Comparison of ENCODE assay signal across 17 cellular contexts in genomic region chr20:9059931-9060330, GRCh38. TPM values are rescaled to one million over a fixed set of nuclear protein-coding genes. Genes with fewer than 3 reads are reported as not detected.
DNase-seq lines count a peak whose midpoint lies in the region; ATAC-seq and TF ChIP-seq lines count a peak whose summit lies in the region.
"Had no signal": no experiment of that assay in that cellular context is flagged by ENCODE, and none has a peak within 500 bp of the region (broad histone marks: within the 10 kb centered on the region; RNA-seq: fewer than 3 reads in every experiment).

No MANE protein-coding gene starts in this region.

- peak overlapping the region; percentile 22; the same call in 1 of the 2 replicates for H3K18ac ChIP-seq in IMR-90 (ENCODE audit: low read depth, low read length)

- no peak overlapping the region for H3K56ac ChIP-seq in IMR-90 (ENCODE audit: extremely low read depth, insufficient read depth, low read length)

- H3K4ac ChIP-seq in IMR-90 (ENCODE audit: low read depth, low read length): peak overlapping the region; percentile 45

- H4K91ac ChIP-seq in IMR-90 (ENCODE audit: insufficient read depth, low read depth, low read length): no peak overlapping the region

- no peak overlapping the region for H3K4me2 ChIP-seq in IMR-90 (ENCODE audit: low read depth, low read length)
- H3K4me2 ChIP-seq: GM23338 had no signal

- POLR2A ChIA-PET in IMR-90 (lab: Charles Lee; ENCODE audit: unreplicated experiment): no interaction called here

- TF ChIP-seq CTCF in AG10803 (conservative IDR thresholded peaks at IDR 0.05; ENCODE audit: low read length) (no peak), IMR-90 (conservative IDR thresholded peaks at IDR 0.05; ENCODE audit: low read depth, low read length) (no peak), fibroblast of the aortic adventitia (IDR thresholded peaks at IDR 0.05; ENCODE audit: insufficient read depth, low read length) (no peak), GM13977 (IDR thresholded peaks at IDR 0.05; ENCODE audit: extremely low read depth, insufficient read depth, missing control alignments) (no peak)

- H2BK15ac ChIP-seq in IMR-90 (ENCODE audit: low read depth, low read length): peak overlapping the region; percentile 60; the same call in 2 of the 3 replicates

- peak overlapping the region; percentile 47; the same call in 1 of the 2 replicates for H2BK120ac ChIP-seq in IMR-90 (ENCODE audit: low read depth, low read length)

- H3K23ac ChIP-seq in IMR-90 (ENCODE audit: low read depth, low read length): 0 out of 2 replicates have a peak overlapping the region, but pooled peaks have one; percentile 50

- no peak overlapping the region for H3K27ac ChIP-seq in IMR-90 (ENCODE audit: insufficient read depth, low read length)
- H3K27ac ChIP-seq: spleen had no signal

- H3K27me3 ChIP-seq in IMR-90 (ENCODE audit: control insufficient read depth, insufficient read depth, low read length): no peaks in the 10 kb centered on the region
- no peaks in the 10 kb centered on the region for H3K27me3 ChIP-seq in adipocyte (replicated peaks; ENCODE audit: control insufficient read depth, insufficient read depth, low read length)
- H3K27me3 ChIP-seq: spleen had no signal

- H2AFZ ChIP-seq in IMR-90 (replicated peaks; ENCODE audit: low read length, poor library complexity): no peak overlapping the region
- H2AFZ ChIP-seq: GM23338 had no signal

- intact Hi-C loops in IMR-90 (cut with micrococcal nuclease): no loop called here

- peak overlapping the region in 1 of 2 experiments; percentile 37; a peak in 1 of 4 replicates for H4K8ac ChIP-seq in IMR-90 (ENCODE audit: low read depth in 2 of 2, low read length in 2 of 2)

- H4K5ac ChIP-seq in IMR-90 (ENCODE audit: low read depth, low read length): no peak overlapping the region

- CTCF ChIA-PET in IMR-90 (lab: Yijun Ruan, JAX): no interaction called here

- peak; percentile 74 for ATAC-seq in IMR-90 (ENCODE audit: low read depth)
- ATAC-seq: activated naive CD4-positive, alpha-beta T cell treated with anti-CD3 and anti-CD28 coated beads, Interleukin-2, amount 50 U/mL, for 72 hours; GM23338; HepG2; Panc1 had no signal

- in situ Hi-C loops in IMR-90 (cut with MboI; ENCODE audit: low sequenced_read_pairs) (no loop called here), GM13977 (cut with MboI; ENCODE audit: low pct_unique_long_range_greater_than_20kb, low sequenced_read_pairs, unreplicated experiment) (no loop called here)

- no peaks in the 10 kb centered on the region for H3K36me3 ChIP-seq in IMR-90 (ENCODE audit: control insufficient read depth, insufficient read depth, low read length)
- no peaks in the 10 kb centered on the region for H3K36me3 ChIP-seq in adipocyte (ENCODE audit: control insufficient read depth, insufficient read depth, low read length, severe bottlenecking)
- H3K36me3 ChIP-seq: spleen had no signal

- no peak overlapping the region for H2AK9ac ChIP-seq in IMR-90 (replicated peaks; ENCODE audit: low read depth, low read length, poor library complexity)

- H4K20me1 ChIP-seq in IMR-90 (ENCODE audit: insufficient read depth, low read length): no peaks in the 10 kb centered on the region

- H3K9me1 ChIP-seq in IMR-90 (ENCODE audit: insufficient read depth, low read length): 0 out of 2 replicates have a peak, but pooled peaks cover 7% of the 10 kb centered on the region

- H2BK5ac ChIP-seq in IMR-90 (ENCODE audit: low read depth, low read length, poor library complexity, severe bottlenecking): peak overlapping the region; percentile 66

- peak overlapping the region; percentile 14; the same call in 1 of the 2 replicates for H3K14ac ChIP-seq in IMR-90 (replicated peaks; ENCODE audit: low read depth, low read length)

- TF ChIP-seq POLR2A in IMR-90 (IDR thresholded peaks at IDR 0.05; ENCODE audit: low read depth, low read length): no peak

- H2BK20ac ChIP-seq in IMR-90 (ENCODE audit: low read depth, low read length): no peak overlapping the region; the same call in 1 of the 2 replicates

- DNase-seq in AG10803 (ENCODE audit: low read depth) (peak; percentile 42), IMR-90 (peak; percentile 68), adipocyte (ENCODE audit: low read depth) (peak; percentile 32), fibroblast of the aortic adventitia (ENCODE audit: low read depth) (peak; percentile 46), COLO829 (ENCODE audit: low spot score) (no peak), GM13977 (ENCODE audit: low spot score) (no peak), NCI-H146 (lab: John Stamatoyannopoulos, UW) (no peak), UCSD-AML1 (lab: John Stamatoyannopoulos, UW; ENCODE audit: unreplicated experiment) (no peak)
- DNase-seq: DMS 273 treated with DMSO at 0.1 percent for 48 hours, NCI-H1694, spleen had no signal

- dilution Hi-C loops in IMR-90 (cut with HindIII; ENCODE audit: low sequenced_read_pairs, unreplicated experiment): no loop called here

- H3K9ac ChIP-seq in IMR-90 (ENCODE audit: low read depth, low read length) (no peak overlapping the region), adipocyte (ENCODE audit: low read length) (no peak overlapping the region)

- H3K9me3 ChIP-seq in IMR-90 (ENCODE audit: control insufficient read depth, insufficient read depth, low read length): no peaks in the 10 kb centered on the region
- H3K9me3 ChIP-seq in adipocyte (ENCODE audit: control insufficient read depth, low read length): no peaks in the 10 kb centered on the region
- H3K9me3 ChIP-seq: spleen had no signal

- H3K4me1 ChIP-seq in IMR-90 (ENCODE audit: control insufficient read depth, insufficient read depth, low read length): peaks cover 3% of the 10 kb centered on the region; the same call in 1 of the 2 replicates
- H3K4me1 ChIP-seq in adipocyte (ENCODE audit: control insufficient read depth, insufficient read depth, low read length): peaks cover 4% of the 10 kb centered on the region
- H3K4me1 ChIP-seq: spleen had no signal

- BruUV-seq in IMR-90 (replicated peaks; lab: Mats Ljungman, UMichigan): no TSS peak

- no peak for TF ChIP-seq RAD21 in IMR-90 (IDR thresholded peaks at IDR 0.05; ENCODE audit: low read length)

- peak overlapping the region; percentile 27; the same call in 1 of the 2 replicates for H2AK5ac ChIP-seq in IMR-90 (ENCODE audit: low read depth, low read length)

- peaks cover 0 to 3% of the 10 kb centered on the region in 2 experiments; a peak in 1 of 4 replicates for H3K79me1 ChIP-seq in IMR-90 (ENCODE audit: low read depth in 1 of 2, low read length in 2 of 2)

- WGBS in IMR-90 (ENCODE audit: extremely low coverage in 2 of 2, insufficient read length in 1 of 2), 2 experiments: 7% methylated on average over 3 of the region's 6 CpGs; no CpG with 5 or more reads in 1 of the 2 experiments

- H3K4me3 ChIP-seq in AG10803 (ENCODE audit: low read length) (no peak overlapping the region), IMR-90 (ENCODE audit: insufficient read depth, low read depth, low read length) (no peak overlapping the region), adipocyte (ENCODE audit: low read length) (no peak overlapping the region), fibroblast of the aortic adventitia (ENCODE audit: low read depth, low read length) (no peak overlapping the region)
- H3K4me3 ChIP-seq: GM23338, spleen had no signal

TF ChIP-seq in IMR-90, 13 proteins besides CTCF, POLR2A, EP300 and RAD21:
- TF ChIP-seq CEBPB (IDR thresholded peaks at IDR 0.05; ENCODE audit: low read depth, low read length) (no peak), FOS (IDR thresholded peaks at IDR 0.05; ENCODE audit: low read depth, low read length) (peak; percentile 69)

RNA-seq across cellular contexts. Expression of gene PLCB4, which starts 9.0 kb away (rescaled TPM):
- total RNA-seq in IMR-90 (2012; rRNA removed): 24.0 and 28.3 TPM in 2 replicates
- 9.1 and 12.5 TPM in 2 replicates for polyA plus RNA-seq in IMR-90 (2012; rRNA removed)
- 1.9 and 2.7 TPM in 2 replicates for polyA plus RNA-seq in IMR-90 (2012; cell fraction: cytosol; rRNA removed)
- 3.8 and 32.9 TPM in 2 replicates for polyA plus RNA-seq in IMR-90 (2012; cell fraction: nucleus; rRNA removed; ENCODE audit: low replicate concordance)
- total RNA-seq in fibroblast of the aortic adventitia (ENCODE audit: low replicate concordance): 0.25 and 4.1 TPM in 2 replicates
- total RNA-seq: activated CD8-positive, alpha-beta memory T cell treated with anti-CD3 and anti-CD28 coated beads for 36 hours; activated naive CD4-positive, alpha-beta T cell treated with anti-CD3 and anti-CD28 coated beads, Interleukin-2, amount 50 U/mL, for 72 hours; HepG2 had no signal
- polyA plus RNA-seq: CD14-positive monocyte had no signal

Comparison
In these comparisons a context has a peak if more than half of its experiments do, and no peak if none do; other contexts are left out.
1. DNase-seq: peak in AG10803 (single experiment), IMR-90 (single experiment), adipocyte (single experiment) and fibroblast of the aortic adventitia (single experiment); none in COLO829 (single experiment), GM13977 (single experiment), NCI-H146 (single experiment) and UCSD-AML1 (single experiment).